In genomic region chr1:77876884-77877283, GRCh38 we compare ENCODE assay signal across 23 cellular contexts. TPM values are rescaled to one million over a fixed set of nuclear protein-coding genes. Genes with fewer than 3 reads are reported as not detected.
DNase-seq lines count a peak whose midpoint lies in the region; ATAC-seq, FAIRE-seq and TF ChIP-seq lines count a peak whose summit lies in the region.
"Had no signal": no experiment of that assay in that cellular context is flagged by ENCODE, and none has a peak within 500 bp of the region (broad histone marks: within the 10 kb centered on the region; RNA-seq: fewer than 3 reads in every experiment).

No MANE protein-coding gene starts in this region.

- no peak overlapping the region for H3K4me2 ChIP-seq in HepG2 (ENCODE audit: low read depth, low read length)

- H3K79me2 ChIP-seq in HepG2 (ENCODE audit: insufficient read depth, low read length), result no peaks in the 10 kb centered on the region

- H3K36me3 ChIP-seq in HepG2 (replicated peaks in 1 of 2; ENCODE audit: control insufficient read depth in 1 of 2, insufficient read depth in 2 of 2, low read length in 2 of 2) (no peaks in the 10 kb centered on the region), right lobe of liver (no peaks in the 10 kb centered on the region)
- H3K36me3 ChIP-seq: gastrocnemius medialis had no signal

- TF ChIP-seq POLR2A in HepG2 (IDR thresholded peaks at IDR 0.05; ENCODE audit: insufficient read depth in 1 of 2, low read depth in 2 of 2, low read length in 2 of 2) (no peak), right lobe of liver (IDR thresholded peaks at IDR 0.05) (no peak)

- intact Hi-C loops in HepG2 (cut with micrococcal nuclease; ENCODE audit: unreplicated experiment), result no loop called here
- intact Hi-C loops in right lobe of liver (cut with DNase I), result no loop called here

- H3K4me3 ChIP-seq in HepG2 (replicated peaks in 1 of 3; ENCODE audit: insufficient read depth in 1 of 3, low read depth in 2 of 3, low read length in 3 of 3) (no peak overlapping the region), right lobe of liver (no peak overlapping the region), fibroblast of pulmonary artery (replicated peaks; ENCODE audit: low read depth, low read length) (no peak overlapping the region)
- H3K4me3 ChIP-seq: coronary artery, gastrocnemius medialis, lower lobe of right lung had no signal

- DNase-seq in HepG2 (ENCODE audit: low spot score) (no peak), right lobe of liver (no peak), amniotic epithelial cell (ENCODE audit: low read depth) (peak; percentile 40), fibroblast of pulmonary artery (ENCODE audit: low read depth) (peak; percentile 54), NOMO-1 treated with dmso at 0.1 percent for 144 hours (lab: John Stamatoyannopoulos, UW; ENCODE audit: unreplicated experiment) (no peak)
- DNase-seq in stimulated activated CD4-positive, alpha-beta T cell treated with anti-CD3 and anti-CD28 coated beads, Interleukin-4, amount 100 ng/mL, for 24 hours, result no peak
- DNase-seq in central memory CD4-positive, alpha-beta T cell, result no peak
- DNase-seq in effector CD8-positive, alpha-beta T cell (lab: John Stamatoyannopoulos, UW), result no peak
- DNase-seq: activated CD4-positive, alpha-beta T cell treated with anti-CD3 and anti-CD28 coated beads, Interleukin-2, amount 50 U/mL, for 1 hour; activated naive CD8-positive, alpha-beta T cell treated with anti-CD3 and anti-CD28 coated beads, Interleukin-2, amount 10 ng/mL, durations not matched to agents 7 days and 5 days; DMS53; gastrocnemius medialis; hypothalamus; islet precursor cell; Kasumi-1; lower lobe of right lung; NCI-H1092; NCI-H1930; stimulated activated CD4-positive, alpha-beta T cell treated with anti-CD3 and anti-CD28 coated beads, Interleukin-1b, Interleukin-23, amount 100 ng/mL, for 48 hours; stimulated activated naive B cell treated with anti-CD40 and anti-IgM and Interleukin-4, amounts not matched to agents 10 μg/mL and 1 μg/mL and 100 μg/mL, for 72 hours; T-helper 17 cell had no signal

- H3K9ac ChIP-seq in HepG2 (ENCODE audit: insufficient read depth, low read depth, low read length), result no peak overlapping the region

- H3K27ac ChIP-seq in HepG2 (ENCODE audit: extremely low read length, insufficient read depth, low read length), result no peak overlapping the region
- no peak overlapping the region for H3K27ac ChIP-seq in right lobe of liver
- H3K27ac ChIP-seq: coronary artery, gastrocnemius medialis, lower lobe of right lung had no signal

- WGBS in HepG2 (ENCODE audit: low lambda C conversion rate), result 92% methylated on average over 4 of the region's 4 CpGs
- 85% methylated on average over 4 of the region's 4 CpGs for WGBS in right lobe of liver (ENCODE audit: insufficient coverage, low coverage, low lambda C conversion rate, missing lambda C conversion rate)

- TF ChIP-seq EP300 in HepG2 (IDR thresholded peaks at IDR 0.05; ENCODE audit: low read depth in 2 of 2, low read length in 2 of 2) (no peak), HepG2 (CRISPR knock-in tag; IDR thresholded peaks at IDR 0.05; ENCODE audit: borderline replicate concordance) (no peak)

- no peak for FAIRE-seq in HepG2 (lab: Jason Lieb, UNC)
- FAIRE-seq: GM12892 had no signal

- TF ChIP-seq CTCF in HepG2 (CRISPR knock-in tag; IDR thresholded peaks at IDR 0.05) (no peak), right lobe of liver (IDR thresholded peaks at IDR 0.05) (no peak), fibroblast of pulmonary artery (IDR thresholded peaks at IDR 0.05; ENCODE audit: low read length, missing control alignments) (no peak)

- H3K4me1 ChIP-seq in HepG2 (ENCODE audit: insufficient read depth, low read length) (no peaks in the 10 kb centered on the region), right lobe of liver (no peaks in the 10 kb centered on the region)
- H3K4me1 ChIP-seq: gastrocnemius medialis, lower lobe of right lung had no signal

- no peak for TF ChIP-seq RAD21 in HepG2 (CRISPR knock-in tag; IDR thresholded peaks at IDR 0.05)

- in situ Hi-C loops in HepG2 (cut with HindIII; ENCODE audit: extremely low pct_ligation_motif_present, low pct_unique_long_range_greater_than_20kb), result no loop called here

- no peak for ATAC-seq in HepG2
- no peak for ATAC-seq in right lobe of liver
- ATAC-seq: gastrocnemius medialis; lower lobe of right lung; stimulated activated naive B cell treated with anti-CD40 and anti-IgM and Interleukin-4, amounts not matched to agents 10 μg/mL and 1 μg/mL and 100 μg/mL, for 72 hours; T-helper 17 cell had no signal

- H3K27me3 ChIP-seq in HepG2 (ENCODE audit: control insufficient read depth in 1 of 2, insufficient read depth in 2 of 2, low read length in 2 of 2) (no peaks in the 10 kb centered on the region), right lobe of liver (no peaks in the 10 kb centered on the region)
- H3K27me3 ChIP-seq: gastrocnemius medialis had no signal

- no peaks in the 10 kb centered on the region for H3K9me3 ChIP-seq in HepG2 (ENCODE audit: low read length)
- no peaks in the 10 kb centered on the region for H3K9me3 ChIP-seq in right lobe of liver
- H3K9me3 ChIP-seq: gastrocnemius medialis, lower lobe of right lung had no signal

- H2AFZ ChIP-seq in HepG2 (ENCODE audit: low read length), result no peak overlapping the region

- CTCF ChIA-PET in HepG2 (lab: Yijun Ruan, JAX; ENCODE audit: low intra/inter-chr PET ratio, low total read pairs), result no interaction called here

- H4K20me1 ChIP-seq in HepG2 (ENCODE audit: insufficient read depth, low read length), result no peaks in the 10 kb centered on the region

- no TSS peak for BruUV-seq in HepG2 (replicated peaks; lab: Mats Ljungman, UMichigan)

- POLR2A ChIA-PET in HepG2 (lab: Yijun Ruan, JAX), result no interaction called here

TF ChIP-seq in HepG2, 621 proteins besides CTCF, POLR2A, EP300 and RAD21:
- TF ChIP-seq ZNF121 (CRISPR knock-in tag; IDR thresholded peaks at IDR 0.05), result 0 out of 2 replicates have a peak, but pooled peaks have one; percentile 24
- TF ChIP-seq SP5 (CRISPR knock-in tag; IDR thresholded peaks at IDR 0.05; ENCODE audit: borderline replicate concordance, low read depth), result no peak

RNA-seq across cellular contexts. Expression of gene NEXN, which starts 11.5 kb away (rescaled TPM):
- 0.97 and 1.1 TPM in 2 replicates for total RNA-seq in HepG2 (2016; rRNA removed; fragmentation: Illumina TruSeq; extraction: Trizol)
- 0.35 and 0.40 TPM in 2 replicates for total RNA-seq in HepG2 (2016; cell fraction: cytosol; rRNA removed; fragmentation: Illumina TruSeq; extraction: Trizol; ENCODE audit: low read depth)
- 1.1 TPM in 2 replicates for total RNA-seq in HepG2 (2016; cell fraction: insoluble cytoplasmic fraction; rRNA removed; fragmentation: Illumina TruSeq; extraction: Trizol)
- total RNA-seq in HepG2 (2016; cell fraction: membrane; rRNA removed; fragmentation: Illumina TruSeq; extraction: Trizol), result 0.43 and 0.59 TPM in 2 replicates
- total RNA-seq in HepG2 (2016; cell fraction: nucleus; rRNA removed; fragmentation: Illumina TruSeq; extraction: Trizol), result 0.78 and 0.97 TPM in 2 replicates
- polyA plus RNA-seq in HepG2 (2011; rRNA removed), result 0.07 and 0.14 TPM in 2 replicates
- polyA plus RNA-seq in HepG2 (2011; cell fraction: cytosol; rRNA removed), result 0.03 and 0.05 TPM in 2 replicates
- 0.19 and 0.42 TPM in 2 replicates for polyA plus RNA-seq in HepG2 (2011; cell fraction: nucleus; rRNA removed)
- polyA plus RNA-seq in HepG2 (2012), result 0.29 and 0.50 TPM in 2 replicates
- 0.18 and 0.24 TPM in 2 replicates for polyA plus RNA-seq in HepG2 (2016; cell fraction: cytosol; fragmentation: Illumina TruSeq; extraction: Trizol; ENCODE audit: low read depth)
- polyA plus RNA-seq in HepG2 (2016; cell fraction: insoluble cytoplasmic fraction; fragmentation: Illumina TruSeq; extraction: Trizol; ENCODE audit: low read depth), result 2.6 and 2.9 TPM in 2 replicates
- 0.39 and 0.52 TPM in 2 replicates for polyA plus RNA-seq in HepG2 (2016; cell fraction: membrane; fragmentation: Illumina TruSeq; extraction: Trizol; ENCODE audit: low read depth)
- polyA plus RNA-seq in HepG2 (2016; cell fraction: nucleus; fragmentation: Illumina TruSeq; extraction: Trizol; ENCODE audit: insufficient read depth, low read depth), result 3.0 and 5.3 TPM in 2 replicates
- polyA minus RNA-seq in HepG2 (2011; rRNA and poly(A)+ RNA removed; ENCODE audit: low replicate concordance), result not detected in 2 replicates
- polyA minus RNA-seq in HepG2 (2011; cell fraction: cytosol; rRNA and poly(A)+ RNA removed), result not detected in 2 replicates
- 0.52 and 1.2 TPM in 2 replicates for polyA minus RNA-seq in HepG2 (2011; cell fraction: nucleus; rRNA and poly(A)+ RNA removed)
- total RNA-seq in right lobe of liver, result 1 to 10 TPM in 5 of 6 experiments, under 1 TPM in 1; 0.42 to 3.9 (median 1.9) TPM

Comparison
In these comparisons a context has a peak if more than half of its experiments do, and no peak if none do; other contexts are left out.
1. DNase-seq: peak in amniotic epithelial cell (single experiment) and fibroblast of pulmonary artery (single experiment); none in HepG2 (single experiment), right lobe of liver (0 of 3), stimulated activated CD4-positive, alpha-beta T cell treated with anti-CD3 and anti-CD28 coated beads, Interleukin-4, amount 100 ng/mL, for 24 hours (single experiment), central memory CD4-positive, alpha-beta T cell (single experiment), NOMO-1 treated with dmso at 0.1 percent for 144 hours (single experiment) and effector CD8-positive, alpha-beta T cell (single experiment).